ENCODE assay signal across 5 cellular contexts in the genomic region with DNA sequence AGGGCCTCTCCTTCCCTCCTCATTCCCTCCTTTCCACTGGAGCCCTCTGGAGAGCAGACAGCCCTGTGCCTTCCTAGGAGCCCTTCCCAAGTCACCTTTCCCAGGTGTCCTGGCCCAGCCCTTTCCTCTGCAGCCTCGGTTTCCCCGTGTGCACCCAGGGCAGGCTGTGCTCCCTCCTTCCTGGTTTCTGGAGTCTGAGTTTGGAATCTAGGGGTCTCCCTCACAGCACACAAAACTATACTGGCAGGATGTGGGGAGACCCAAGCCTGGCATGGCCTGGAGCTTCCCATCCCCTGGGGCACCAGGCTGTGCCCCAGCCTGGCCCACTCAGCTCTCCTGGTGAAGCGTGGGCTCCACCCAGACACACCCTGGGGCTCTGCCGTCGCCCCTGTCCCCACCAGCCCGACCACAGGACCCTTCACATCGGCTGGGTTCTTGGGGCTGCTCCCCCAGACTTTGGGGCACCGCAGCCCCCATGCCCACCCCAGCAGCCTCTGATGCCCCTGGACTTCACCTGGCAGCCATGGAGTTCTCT. TPM values are rescaled to one million over a fixed set of nuclear protein-coding genes. Genes with fewer than 3 reads are reported as not detected.
"Had no signal": no experiment of that assay in that cellular context is flagged by ENCODE, and none has a peak within 500 bp of the region (broad histone marks: within the 10 kb centered on the region; RNA-seq: fewer than 3 reads in every experiment).

No MANE protein-coding gene starts in this region.

RNA-seq across cellular contexts. Expression of a gene that starts 6.3 kb away (rescaled TPM):
- total RNA-seq: GM23338, H1, H9, HT-29, IMR-90 had no signal
- polyA plus RNA-seq: GM23338, H1, IMR-90 had no signal

RNA-seq across cellular contexts. Expression of a gene that starts 58.4 kb away (rescaled TPM):
- total RNA-seq: GM23338, H9, HT-29, IMR-90 had no signal
- polyA plus RNA-seq: GM23338 had no signal
